12 cellular contexts compared by ENCODE assay signal in the genomic region with DNA sequence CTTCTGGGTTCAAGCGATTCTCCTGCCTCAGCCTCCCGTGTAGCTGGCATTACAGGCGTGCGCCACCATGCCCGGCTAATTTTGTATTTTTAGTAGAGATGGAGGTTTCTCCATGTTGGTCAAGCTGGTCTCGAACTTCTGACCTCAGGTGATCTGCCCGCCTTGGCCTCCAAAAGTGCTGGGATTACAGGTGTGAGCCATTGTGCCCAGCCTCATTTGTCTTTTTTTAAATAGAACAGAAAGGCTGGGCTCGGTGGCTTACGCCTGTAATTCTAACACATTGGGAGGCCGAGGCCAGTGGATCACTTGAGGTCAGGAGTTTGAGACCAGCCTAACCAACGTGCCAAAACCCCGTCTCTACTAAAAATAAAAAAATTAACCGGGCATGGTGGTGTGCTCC. TPM values are rescaled to one million over a fixed set of nuclear protein-coding genes. Genes with fewer than 3 reads are reported as not detected.
"Had no signal": no experiment of that assay in that cellular context is flagged by ENCODE, and none has a peak within 500 bp of the region (broad histone marks: within the 10 kb centered on the region; RNA-seq: fewer than 3 reads in every experiment).

No MANE protein-coding gene starts in this region.

RNA-seq across cellular contexts. Expression of a gene that starts 5.7 kb away (rescaled TPM):
- total RNA-seq: bronchial epithelial cell; endothelial cell of umbilical vein; heart left ventricle; left lobe of liver; mammary epithelial cell; mucosa of gallbladder; posterior vena cava; right cardiac atrium; smooth muscle cell; subcutaneous adipose tissue; T-helper 1 cell treated with Interleukin-12 subunit alpha and Interleukin-12 subunit beta and Interleukin-4 antibody, amounts not matched to agents 30 ng/mL and 1 ng/mL, for 36 hours; tibial nerve had no signal
